Comparison of ENCODE assay signal across 8 cellular contexts in the genomic region with DNA sequence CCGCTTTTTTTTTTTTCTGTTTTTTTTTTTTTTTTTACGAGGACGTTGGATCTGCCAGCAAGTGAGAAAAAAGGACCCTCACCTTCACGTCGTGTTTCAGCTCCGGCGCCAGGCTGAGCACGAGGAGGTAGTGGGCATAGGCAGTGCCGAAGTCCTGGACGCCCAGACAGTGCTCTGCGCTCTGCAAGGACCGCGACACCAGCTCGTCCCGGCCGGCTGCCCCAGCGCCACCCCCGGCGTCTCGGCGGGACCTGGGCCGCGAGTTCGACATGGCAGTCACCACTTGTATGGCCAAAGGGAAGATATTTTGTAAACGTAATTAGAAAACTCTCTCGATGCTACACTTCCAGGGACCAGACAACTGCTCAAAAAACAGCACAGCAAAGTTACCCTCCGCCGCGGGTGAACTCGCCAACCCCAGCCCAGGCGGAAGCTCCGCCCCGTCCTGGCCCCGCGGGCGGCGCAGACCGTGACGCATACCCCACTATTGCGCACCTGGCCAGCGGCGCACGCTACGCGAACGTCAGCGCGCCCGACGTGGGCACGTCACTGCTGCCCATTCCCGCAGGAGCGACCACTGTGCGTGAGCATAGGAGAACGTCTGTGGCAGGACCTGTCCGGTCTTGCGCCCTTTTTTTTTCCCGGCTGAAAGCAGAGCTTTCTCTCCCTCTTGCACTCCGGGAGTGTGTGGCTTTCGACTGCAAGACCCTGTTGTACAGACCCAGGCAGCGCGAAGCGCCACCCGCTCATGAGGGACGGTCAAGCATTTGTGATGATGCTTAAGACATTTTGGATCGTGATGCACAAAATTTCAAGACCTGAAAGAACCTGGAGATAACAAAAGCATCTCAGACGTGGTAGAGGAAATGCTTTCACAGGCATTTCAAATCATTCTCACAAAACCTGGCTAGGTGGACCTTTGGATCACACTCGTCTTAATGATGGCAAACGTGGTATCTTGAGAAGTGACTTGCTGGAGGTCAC. TPM values are rescaled to one million over a fixed set of nuclear protein-coding genes. Genes with fewer than 3 reads are reported as not detected.
DNase-seq lines count a peak whose midpoint lies in the region; ATAC-seq and TF ChIP-seq lines count a peak whose summit lies in the region.

A gene (minus strand): TSS at position 447 of the 984 bp plus-strand sequence. CDS start 176 bp downstream, at position 271.

- ATAC-seq in GM21447 (IDR thresholded peaks at IDR 0.05; ENCODE audit: unreplicated experiment), result peak; percentile 98

- H3K27ac ChIP-seq in HUES6 (ENCODE audit: low read depth, low read length) (peak within 1 kb of the TSS; percentile 51), OCI-LY7 (ENCODE audit: low read depth, low read length, poor library complexity, severe bottlenecking) (peak within 1 kb of the TSS; percentile 80), mucosa of rectum (ENCODE audit: low read depth in 2 of 2, low read length in 2 of 2) (peak within 1 kb of the TSS; percentile 87)

- H3K9me3 ChIP-seq in HUES6 (ENCODE audit: control insufficient read depth, insufficient read depth, low read depth, low read length) (no peaks in the 10 kb centered on the region), OCI-LY7 (ENCODE audit: low read length) (no peaks in the 10 kb centered on the region), mucosa of rectum (ENCODE audit: control insufficient read depth in 2 of 2, low read length in 2 of 2) (no peaks in the 10 kb centered on the region)

- H3K27me3 ChIP-seq in HUES6 (ENCODE audit: control insufficient read depth, insufficient read depth, low read length), result no peaks in the 10 kb centered on the region
- H3K27me3 ChIP-seq in mucosa of rectum (ENCODE audit: control insufficient read depth in 2 of 2, insufficient read depth in 2 of 2, low read length in 2 of 2), result no peaks in the 10 kb centered on the region

- TF ChIP-seq POLR2A in erythroblast (IDR thresholded peaks at IDR 0.05; ENCODE audit: low read length), result peak; percentile 98

- TF ChIP-seq CTCF in OCI-LY7 (conservative IDR thresholded peaks at IDR 0.05; ENCODE audit: low read length), result no peak

- H3K36me3 ChIP-seq in HUES6 (ENCODE audit: control insufficient read depth, insufficient read depth, low read length) (0 out of 2 replicates have a peak, but pooled peaks cover under 1% of the 10 kb centered on the region), OCI-LY7 (ENCODE audit: insufficient read depth, low read length) (peaks cover 23% of the 10 kb centered on the region), mucosa of rectum (ENCODE audit: control insufficient read depth in 2 of 2, insufficient read depth in 2 of 2, low read length in 2 of 2) (no peaks in the 10 kb centered on the region)

- intact Hi-C loops in OCI-LY7 (cut with micrococcal nuclease; ENCODE audit: unreplicated experiment), result loop anchor here (1.0 to 5.0 kb wide), 2 partner anchors 67 to 758 kb away; a partner anchor contains a TSS

- H3K9ac ChIP-seq in HUES6 (ENCODE audit: low read length), result peak within 1 kb of the TSS; percentile 73
- H3K9ac ChIP-seq in mucosa of rectum (ENCODE audit: low read depth in 1 of 2, low read length in 2 of 2), result peak within 1 kb of the TSS; percentile 94 to 95

- peak within 1 kb of the TSS; percentile 85 for H2AFZ ChIP-seq in OCI-LY7 (ENCODE audit: low read length)

- POLR2A ChIA-PET in OCI-LY7 (lab: Charles Lee), result interaction anchor here (0.6 to 2.0 kb wide), 12 partner anchors 12 to 1747 kb away, joined by 3 to 19 read pairs (median 4); a partner anchor contains a TSS

- TSS peak; percentile 99 for BruUV-seq in OCI-LY7 (replicated peaks; lab: Mats Ljungman, UMichigan)

- H3K4me1 ChIP-seq in HUES6 (ENCODE audit: control insufficient read depth, insufficient read depth, low read length), result peaks cover 11% of the 10 kb centered on the region
- peaks cover 14% of the 10 kb centered on the region for H3K4me1 ChIP-seq in OCI-LY7 (ENCODE audit: insufficient read depth, low read length, poor library complexity, severe bottlenecking)
- peaks cover 0 to 11% of the 10 kb centered on the region in 2 donors for H3K4me1 ChIP-seq in mucosa of rectum (ENCODE audit: control insufficient read depth in 2 of 2, insufficient read depth in 2 of 2, low read length in 2 of 2)

- DNase-seq in DMS114 treated with DMSO at 0.1 percent for 48 hours (lab: John Stamatoyannopoulos, UW; ENCODE audit: unreplicated experiment), result peak; percentile 75
- peak; percentile 90 for DNase-seq in OCI-LY7 (ENCODE audit: low spot score)
- peak; percentile 90 for DNase-seq in activated T-cell treated with anti-CD3 and anti-CD28 coated beads, Interleukin-2, amount 50 U/mL, for 1 hour
- DNase-seq in erythroblast (lab: John Stamatoyannopoulos, UW), result peak; percentile 92 to 93
- peak; percentile 74 to 76 for DNase-seq in stimulated activated CD8-positive, alpha-beta memory T cell treated with anti-CD3 and anti-CD28 coated beads, Interleukin-4, amount 100 ng/mL, for 4 hours (ENCODE audit: low read depth in 2 of 2, low spot score in 1 of 2)

- H3K4me3 ChIP-seq in HUES6 (ENCODE audit: low read depth, low read length) (peak within 1 kb of the TSS; percentile 74), OCI-LY7 (ENCODE audit: low read depth, low read length, poor library complexity, severe bottlenecking) (peak within 1 kb of the TSS; percentile 75), mucosa of rectum (ENCODE audit: low read length in 2 of 2) (peak within 1 kb of the TSS; percentile 92 to 93)

- CTCF ChIA-PET in OCI-LY7 (lab: Charles Lee; ENCODE audit: unreplicated experiment), result interaction anchor here (1.0 kb wide), 1 partner anchor 29 kb away, joined by 4 read pairs; no protein-coding TSS in a partner anchor

- no peaks in the 10 kb centered on the region for H3K9me2 ChIP-seq in OCI-LY7 (ENCODE audit: insufficient read depth, low read length)

- peak within 1 kb of the TSS; percentile 78 for H3K4me2 ChIP-seq in OCI-LY7 (ENCODE audit: low read length)

- H4K20me1 ChIP-seq in OCI-LY7 (ENCODE audit: insufficient read depth, low read length), result peaks cover 6% of the 10 kb centered on the region; the same call in 1 of the 2 replicates

- peaks cover 32% of the 10 kb centered on the region; the same call in 1 of the 2 replicates for H3K79me2 ChIP-seq in OCI-LY7 (ENCODE audit: insufficient read depth, low read depth, low read length)

RNA-seq across cellular contexts. Expression of the gene that starts here (rescaled TPM):
- 12.1 and 13.1 TPM in 2 replicates for total RNA-seq in OCI-LY7 (2014; rRNA removed; shearing (Covaris generic))
- 13.1 and 13.9 TPM in 2 replicates for total RNA-seq in OCI-LY7 (2022)

Comparison
In these comparisons a context has a peak if more than half of its experiments do, and no peak if none do; other contexts are left out.
1. Peak in every context shown above with its lines: DNase-seq, ATAC-seq, H3K4me3 ChIP-seq and H3K27ac ChIP-seq.